22 cellular contexts compared by ENCODE assay signal in the genomic region with DNA sequence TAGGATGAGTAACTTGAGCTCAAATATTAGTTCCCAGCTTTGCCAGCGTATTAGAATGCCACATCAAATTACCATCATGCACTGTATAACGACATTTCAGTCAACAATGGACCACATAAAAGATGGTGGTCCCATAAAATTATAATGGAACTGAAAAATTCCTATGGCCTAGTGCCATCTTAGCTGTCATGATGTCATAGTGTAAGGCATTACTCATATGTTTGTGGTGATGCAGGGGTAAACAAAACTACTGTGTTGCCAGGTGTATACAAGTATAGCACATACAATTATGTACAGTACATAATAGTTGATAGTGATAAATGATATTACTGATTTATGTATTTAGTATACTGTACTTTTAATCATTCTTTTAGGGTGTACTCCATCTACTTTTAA. TPM values are rescaled to one million over a fixed set of nuclear protein-coding genes. Genes with fewer than 3 reads are reported as not detected.
DNase-seq lines count a peak whose midpoint lies in the region; ATAC-seq and TF ChIP-seq lines count a peak whose summit lies in the region.
"Had no signal": no experiment of that assay in that cellular context is flagged by ENCODE, and none has a peak within 500 bp of the region (broad histone marks: within the 10 kb centered on the region; RNA-seq: fewer than 3 reads in every experiment).

No MANE protein-coding gene starts in this region.

- H3K27me3 ChIP-seq in upper lobe of right lung = no peaks in the 10 kb centered on the region
- H3K27me3 ChIP-seq: BLaER1 treated with 17β-estradiol and CSF1 and Interleukin-3, amounts not matched to agents 10 nM and 100 nM; SJSA1 had no signal

- POLR2A ChIA-PET in HEK293 (lab: Yijun Ruan, JAX) = no interaction called here

- H3K36me3 ChIP-seq in HEK293 (ENCODE audit: control insufficient read depth in 2 of 2, insufficient read depth in 1 of 2, low read length in 2 of 2) (no peaks in the 10 kb centered on the region), upper lobe of right lung (no peaks in the 10 kb centered on the region)
- H3K36me3 ChIP-seq: SJSA1 had no signal

- H3K9me3 ChIP-seq in HEK293 (ENCODE audit: control insufficient read depth, insufficient read depth, low read depth, low read length) (no peaks in the 10 kb centered on the region), upper lobe of right lung (no peaks in the 10 kb centered on the region)
- H3K9me3 ChIP-seq: BLaER1 treated with 17β-estradiol and CSF1 and Interleukin-3, amounts not matched to agents 10 nM and 100 nM; SJSA1 had no signal

- no peak overlapping the region for H3K27ac ChIP-seq in HEK293 (ENCODE audit: extremely low read depth, low read depth, low read length)
- no peak overlapping the region for H3K27ac ChIP-seq in upper lobe of right lung
- H3K27ac ChIP-seq: BLaER1 treated with 17β-estradiol and CSF1 and Interleukin-3, amounts not matched to agents 10 nM and 100 nM; SJSA1 had no signal

- ATAC-seq in upper lobe of right lung (no peak), HG03280 (IDR thresholded peaks at IDR 0.05; ENCODE audit: unreplicated experiment) (no peak)

- TF ChIP-seq CTCF in HEK293 (tag by site-specific recombination; IDR thresholded peaks at IDR 0.05) = no peak
- TF ChIP-seq CTCF in epithelial cell of esophagus (IDR thresholded peaks at IDR 0.05; ENCODE audit: insufficient read depth, low read depth, low read length, missing control alignments) = no peak
- TF ChIP-seq CTCF in upper lobe of right lung (IDR thresholded peaks at IDR 0.05) = no peak

- CTCF ChIA-PET in HEK293 (lab: Yijun Ruan, JAX) = interaction anchor here (1.1 kb wide), 1 partner anchor 56 kb away, joined by 3 read pairs; no protein-coding TSS in a partner anchor

- H3K4me1 ChIP-seq in HEK293 (ENCODE audit: control insufficient read depth, insufficient read depth, low read length) = no peaks in the 10 kb centered on the region
- H3K4me1 ChIP-seq in upper lobe of right lung = no peaks in the 10 kb centered on the region
- H3K4me1 ChIP-seq: BLaER1 treated with 17β-estradiol and CSF1 and Interleukin-3, amounts not matched to agents 10 nM and 100 nM; SJSA1 had no signal

- DNase-seq in NCI-H1092 treated with DMSO at 0.1 percent for 48 hours (lab: John Stamatoyannopoulos, UW) (peak; percentile 47), NCI-H1092 (lab: John Stamatoyannopoulos, UW) (no peak), epithelial cell of esophagus (ENCODE audit: low read depth) (peak; percentile 15), upper lobe of right lung (no peak), NCI-H2196 treated with DMSO at 0.1 percent for 48 hours (lab: John Stamatoyannopoulos, UW; ENCODE audit: unreplicated experiment) (no peak)
- DNase-seq: 8988T; CD4-positive, alpha-beta T cell; DMS79; GF-D8; NCI-H1048; NCI-H1436; NCI-H187; NCI-H2081 treated with DMSO at 0.1 percent for 48 hours; NCI-H2171 treated with DMSO at 0.1 percent for 48 hours; NCI-H524; NCI-H748 treated with DMSO at 0.1 percent for 48 hours; NK-92 treated with Interleukin-12 subunit alpha and Interleukin-12 subunit beta, amount 100 ng/mL, for 24 hours; RPMI8226 had no signal

- intact Hi-C loops in upper lobe of right lung (cut with DNase I) = no loop called here

- H3K4me3 ChIP-seq in HEK293 (ENCODE audit: low read depth, low read length) (no peak overlapping the region), epithelial cell of esophagus (ENCODE audit: low read length) (no peak overlapping the region), upper lobe of right lung (no peak overlapping the region)
- H3K4me3 ChIP-seq: BLaER1 treated with 17β-estradiol and CSF1 and Interleukin-3, amounts not matched to agents 10 nM and 100 nM; SJSA1 had no signal

TF ChIP-seq in HEK293, 187 proteins besides CTCF, POLR2A, EP300 and RAD21:
- TF ChIP-seq, protein P1, sequence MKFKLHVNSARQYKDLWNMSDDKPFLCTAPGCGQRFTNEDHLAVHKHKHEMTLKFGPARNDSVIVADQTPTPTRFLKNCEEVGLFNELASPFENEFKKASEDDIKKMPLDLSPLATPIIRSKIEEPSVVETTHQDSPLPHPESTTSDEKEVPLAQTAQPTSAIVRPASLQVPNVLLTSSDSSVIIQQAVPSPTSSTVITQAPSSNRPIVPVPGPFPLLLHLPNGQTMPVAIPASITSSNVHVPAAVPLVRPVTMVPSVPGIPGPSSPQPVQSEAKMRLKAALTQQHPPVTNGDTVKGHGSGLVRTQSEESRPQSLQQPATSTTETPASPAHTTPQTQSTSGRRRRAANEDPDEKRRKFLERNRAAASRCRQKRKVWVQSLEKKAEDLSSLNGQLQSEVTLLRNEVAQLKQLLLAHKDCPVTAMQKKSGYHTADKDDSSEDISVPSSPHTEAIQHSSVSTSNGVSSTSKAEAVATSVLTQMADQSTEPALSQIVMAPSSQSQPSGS (tag by site-specific recombination; IDR thresholded peaks at IDR 0.05; ENCODE audit: low read depth) = peak; percentile 52; the same call in 1 of the 2 replicates
- TF ChIP-seq, protein P2, sequence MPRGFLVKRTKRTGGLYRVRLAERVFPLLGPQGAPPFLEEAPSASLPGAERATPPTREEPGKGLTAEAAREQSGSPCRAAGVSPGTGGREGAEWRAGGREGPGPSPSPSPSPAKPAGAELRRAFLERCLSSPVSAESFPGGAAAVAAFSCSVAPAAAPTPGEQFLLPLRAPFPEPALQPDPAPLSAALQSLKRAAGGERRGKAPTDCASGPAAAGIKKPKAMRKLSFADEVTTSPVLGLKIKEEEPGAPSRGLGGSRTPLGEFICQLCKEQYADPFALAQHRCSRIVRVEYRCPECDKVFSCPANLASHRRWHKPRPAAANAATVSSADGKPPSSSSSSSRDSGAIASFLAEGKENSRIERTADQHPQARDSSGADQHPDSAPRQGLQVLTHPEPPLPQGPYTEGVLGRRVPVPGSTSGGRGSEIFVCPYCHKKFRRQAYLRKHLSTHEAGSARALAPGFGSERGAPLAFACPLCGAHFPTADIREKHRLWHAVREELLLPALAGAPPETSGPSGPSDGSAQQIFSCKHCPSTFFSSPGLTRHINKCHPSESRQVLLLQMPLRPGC (tag by site-specific recombination; IDR thresholded peaks at IDR 0.05) = no peak
- TF ChIP-seq ZBTB1 (tag by site-specific recombination; IDR thresholded peaks at IDR 0.05) (no peak), YY2 (tag by site-specific recombination; IDR thresholded peaks at IDR 0.05) (peak; percentile 41; the same call in 1 of the 2 replicates)
- TF ChIP-seq, protein P3, sequence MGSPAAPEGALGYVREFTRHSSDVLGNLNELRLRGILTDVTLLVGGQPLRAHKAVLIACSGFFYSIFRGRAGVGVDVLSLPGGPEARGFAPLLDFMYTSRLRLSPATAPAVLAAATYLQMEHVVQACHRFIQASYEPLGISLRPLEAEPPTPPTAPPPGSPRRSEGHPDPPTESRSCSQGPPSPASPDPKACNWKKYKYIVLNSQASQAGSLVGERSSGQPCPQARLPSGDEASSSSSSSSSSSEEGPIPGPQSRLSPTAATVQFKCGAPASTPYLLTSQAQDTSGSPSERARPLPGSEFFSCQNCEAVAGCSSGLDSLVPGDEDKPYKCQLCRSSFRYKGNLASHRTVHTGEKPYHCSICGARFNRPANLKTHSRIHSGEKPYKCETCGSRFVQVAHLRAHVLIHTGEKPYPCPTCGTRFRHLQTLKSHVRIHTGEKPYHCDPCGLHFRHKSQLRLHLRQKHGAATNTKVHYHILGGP (tag by site-specific recombination; IDR thresholded peaks at IDR 0.05) = no peak

RNA-seq across cellular contexts. Expression of gene NETO2, which starts 54.4 kb away (rescaled TPM):
- total RNA-seq in upper lobe of right lung = 11.2 TPM

Comparison
In these comparisons a context has a peak if more than half of its experiments do, and no peak if none do; other contexts are left out.
1. DNase-seq: peak in NCI-H1092 treated with DMSO at 0.1 percent for 48 hours (single experiment) and epithelial cell of esophagus (single experiment); none in NCI-H1092 (single experiment), upper lobe of right lung (single experiment) and NCI-H2196 treated with DMSO at 0.1 percent for 48 hours (single experiment).